Comparison of ENCODE assay signal across 8 cellular contexts in the genomic region with DNA sequence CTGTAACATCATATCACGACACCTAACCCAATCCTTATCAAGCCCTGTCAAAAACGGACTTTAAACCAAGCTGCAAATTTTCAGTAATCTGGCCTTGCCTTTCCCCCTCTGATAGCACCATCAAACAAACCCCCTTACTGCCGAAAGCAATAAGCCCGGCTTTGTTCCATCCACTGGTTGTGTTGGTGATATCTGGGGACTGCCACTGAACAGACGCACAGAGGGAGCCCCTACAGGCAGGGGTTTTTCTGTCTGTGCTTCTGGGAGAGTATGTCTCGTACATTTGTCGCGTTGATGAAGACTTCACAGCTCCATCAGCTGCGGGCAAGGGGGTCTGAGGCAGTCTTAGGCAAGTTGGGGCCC. TPM values are rescaled to one million over a fixed set of nuclear protein-coding genes. Genes with fewer than 3 reads are reported as not detected.
A peak's percentile ranks its signal among the peaks of the same experiment; 100 is the strongest.
DNase-seq lines count a peak whose midpoint lies in the region; ATAC-seq, FAIRE-seq and TF ChIP-seq lines count a peak whose summit lies in the region.

No MANE protein-coding gene starts in this region.

- H3K36me3 Mint-ChIP-seq in Calu3 (ENCODE audit: insufficient read depth, unreplicated experiment) = peaks cover 87% of the 10 kb centered on the region
- H3K36me3 Mint-ChIP-seq in activated naive CD8-positive, alpha-beta T cell treated with anti-CD3 and anti-CD28 coated beads, Interleukin-2, amount 50 U/mL, for 24 hours (ENCODE audit: low read depth) = no peaks in the 10 kb centered on the region

- peak overlapping the region; percentile 84 for H3K27ac Mint-ChIP-seq in Calu3 (ENCODE audit: unreplicated experiment)
- peak overlapping the region; percentile 67 for H3K27ac Mint-ChIP-seq in activated naive CD8-positive, alpha-beta T cell treated with anti-CD3 and anti-CD28 coated beads, Interleukin-2, amount 50 U/mL, for 24 hours

- no peaks in the 10 kb centered on the region for H3K27me3 Mint-ChIP-seq in Calu3 (ENCODE audit: unreplicated experiment)
- H3K27me3 Mint-ChIP-seq in activated naive CD8-positive, alpha-beta T cell treated with anti-CD3 and anti-CD28 coated beads, Interleukin-2, amount 50 U/mL, for 24 hours = peaks cover 64% of the 10 kb centered on the region

- CTCF ChIA-PET in Calu3 (lab: Charles Lee) = interaction anchor here (1.2 to 3.6 kb wide), 2 partner anchors 22 to 46 kb away, joined by 3 to 51 read pairs; no protein-coding TSS in a partner anchor

- TF ChIP-seq POLR2A in lower leg skin (IDR thresholded peaks at IDR 0.05) (no peak), H54 (IDR thresholded peaks at IDR 0.05; ENCODE audit: low read depth, low read length) (no peak)

- no peaks in the 10 kb centered on the region for H3K9me3 Mint-ChIP-seq in Calu3 (ENCODE audit: low read depth, unreplicated experiment)
- no peaks in the 10 kb centered on the region for H3K9me3 Mint-ChIP-seq in activated naive CD8-positive, alpha-beta T cell treated with anti-CD3 and anti-CD28 coated beads, Interleukin-2, amount 50 U/mL, for 24 hours

- H3K4me3 Mint-ChIP-seq in Calu3 (ENCODE audit: low read depth, unreplicated experiment) = peak overlapping the region; percentile 100
- peak overlapping the region; percentile 78 for H3K4me3 Mint-ChIP-seq in activated naive CD8-positive, alpha-beta T cell treated with anti-CD3 and anti-CD28 coated beads, Interleukin-2, amount 50 U/mL, for 24 hours

- intact Hi-C loops in Calu3 (cut with micrococcal nuclease; ENCODE audit: unreplicated experiment) (no loop called here), lower leg skin (cut with DNase I; ENCODE audit: low total_unique reads) (no loop called here), posterior cingulate gyrus (cut with DNase I) (no loop called here)

- peaks cover 78% of the 10 kb centered on the region for H3K4me1 Mint-ChIP-seq in Calu3 (ENCODE audit: low read depth, unreplicated experiment)
- H3K4me1 Mint-ChIP-seq in activated naive CD8-positive, alpha-beta T cell treated with anti-CD3 and anti-CD28 coated beads, Interleukin-2, amount 50 U/mL, for 24 hours = peaks cover 40% of the 10 kb centered on the region

- TF ChIP-seq CTCF in Calu3 (IDR thresholded peaks at IDR 0.05; ENCODE audit: unreplicated experiment) = no peak
- TF ChIP-seq CTCF in lower leg skin (IDR thresholded peaks at IDR 0.05) = no peak

- 23 to 30% methylated on average over 9 of the region's 9 CpGs for WGBS in lower leg skin, 2 donors

- DNase-seq in Calu3 (peak; percentile 56), lower leg skin (ENCODE audit: low spot score in 2 of 2) (no peak), germinal center (ENCODE audit: low spot score) (no peak), posterior cingulate gyrus (no peak), H54 (ENCODE audit: insufficient read length, low spot score) (no peak), RCC 7860 (ENCODE audit: low spot score) (no peak)
- no peak for DNase-seq in activated naive CD8-positive, alpha-beta T cell treated with anti-CD3 and anti-CD28 coated beads, Interleukin-2, amount 50 U/mL, for 24 hours

- peak; percentile 37 for ATAC-seq in HG03354 (IDR thresholded peaks at IDR 0.05; ENCODE audit: poor library complexity, severe bottlenecking, unreplicated experiment)
- peak; percentile 35 for ATAC-seq in activated naive CD8-positive, alpha-beta T cell treated with anti-CD3 and anti-CD28 coated beads, Interleukin-2, amount 50 U/mL, for 24 hours

- H3K4me3 ChIP-seq in lower leg skin (ENCODE audit: low read depth, poor library complexity, severe bottlenecking) = peak overlapping the region; percentile 47

- BruUV-seq in Calu3 (replicated peaks; lab: Mats Ljungman, UMichigan) = TSS peak; percentile 88

- FAIRE-seq in H54 (lab: Jason Lieb, UNC) (no peak), RCC 7860 (lab: Jason Lieb, UNC) (no peak)

RNA-seq across cellular contexts. Expression of gene PLAU, which starts 0.6 kb away (rescaled TPM):
- total RNA-seq in Calu3 (2022) (655 and 706 TPM in 2 replicates), lower leg skin (10 to 100 TPM; 12.7 to 28.5 (median 14.7) TPM)

RNA-seq across cellular contexts. Expression of gene CAMK2G, which starts 36.0 kb away (rescaled TPM):
- total RNA-seq in Calu3 (2022) (58.1 and 58.9 TPM in 2 replicates), lower leg skin (10 to 100 TPM; 20.0 to 27.9 (median 24.2) TPM)

Comparison
In these comparisons a context has a peak if more than half of its experiments do, and no peak if none do; other contexts are left out.
1. RNA of gene PLAU, which starts 0.6 kb away (total RNA-seq): 655 to 706 TPM in Calu3; 12.7 to 28.5 TPM in lower leg skin; every median in the first group is over 10 times any median in the second.